Comparison of ENCODE assay signal across 24 cellular contexts in genomic region chr15:73357999-73358665, GRCh38. TPM values are rescaled to one million over a fixed set of nuclear protein-coding genes. Genes with fewer than 3 reads are reported as not detected.
DNase-seq lines count a peak whose midpoint lies in the region; ATAC-seq, FAIRE-seq and TF ChIP-seq lines count a peak whose summit lies in the region.
"Had no signal": no experiment of that assay in that cellular context is flagged by ENCODE, and none has a peak within 500 bp of the region (broad histone marks: within the 10 kb centered on the region; RNA-seq: fewer than 3 reads in every experiment).

No MANE protein-coding gene starts in this region.

- intact Hi-C loops in pancreas (cut with DNase I): no loop called here

- H3K4me3 ChIP-seq in pancreas: no peak overlapping the region
- H3K4me3 ChIP-seq: thoracic aorta had no signal

- WGBS in pancreas, 2 donors: 53 to 54% methylated on average over 9 of the region's 9 CpGs

- peak; percentile 73 to 92 (median 89) for ATAC-seq in pancreas
- no peak for ATAC-seq in GM18868 (IDR thresholded peaks at IDR 0.05; ENCODE audit: unreplicated experiment)
- ATAC-seq: activated CD4-positive, CD25-positive, alpha-beta regulatory T cell treated with anti-CD3 and anti-CD28 coated beads, Interleukin-2, amount 50 U/mL, for 24 hours; PC-3; right cardiac atrium; stimulated activated memory B cell treated with anti-CD40 and anti-IgM and Interleukin-4, amounts not matched to agents 10 μg/mL and 1 μg/mL and 100 μg/mL, for 72 hours had no signal

- no peaks in the 10 kb centered on the region for H3K36me3 ChIP-seq in pancreas
- H3K36me3 ChIP-seq: thoracic aorta had no signal

- no peaks in the 10 kb centered on the region for H3K27me3 ChIP-seq in pancreas

- H3K27ac ChIP-seq in VCaP: peak overlapping the region; percentile 77
- H3K27ac ChIP-seq in pancreas: peak overlapping the region in 1 of 4 donors; percentile 33
- H3K27ac ChIP-seq: thoracic aorta had no signal

- FAIRE-seq in pancreas (lab: Jason Lieb, UNC): no peak

- no peaks in the 10 kb centered on the region for H3K9me3 ChIP-seq in pancreas
- H3K9me3 ChIP-seq: thoracic aorta had no signal

- DNase-seq in HuH-7 (ENCODE audit: low spot score): peak; percentile 89
- peak; percentile 54 for DNase-seq in NCI-H1694 (lab: John Stamatoyannopoulos, UW)
- DNase-seq in pancreas: peak in 4 of 6 donors; percentile 25 to 51 (median 41)
- no peak for DNase-seq in T-helper 1 cell
- no peak for DNase-seq in NK-92 (lab: John Stamatoyannopoulos, UW; ENCODE audit: unreplicated experiment)
- DNase-seq: activated naive CD8-positive, alpha-beta T cell treated with anti-CD3 and anti-CD28 coated beads for 36 hours; CD8-positive, alpha-beta memory T cell; cortex of kidney; EL; Karpas-422; NCI-H187 treated with DMSO at 0.1 percent for 48 hours; NCI-H524; occipital lobe; PC-3; T-helper 9 cell had no signal

- TF ChIP-seq CTCF in VCaP (conservative IDR thresholded peaks at IDR 0.05) (no peak), pancreas (IDR thresholded peaks at IDR 0.05) (no peak)

- H3K4me1 ChIP-seq in pancreas: no peaks in the 10 kb centered on the region

RNA-seq across cellular contexts. Expression of gene HCN4, which starts 10.6 kb away (rescaled TPM):
- 1 to 10 TPM in 1 of 6 donors, under 1 TPM in 5; 0.09 to 1.1 (median 0.21) TPM for total RNA-seq in pancreas
- polyA plus RNA-seq in pancreas: under 1 TPM; 0.30 to 0.47 TPM
- total RNA-seq: activated CD8-positive, alpha-beta memory T cell treated with anti-CD3 and anti-CD28 coated beads for 36 hours; activated naive CD8-positive, alpha-beta T cell treated with anti-CD3 and anti-CD28 coated beads for 36 hours; lung microvascular endothelial cell; PC-3; SK-MEL-5; thoracic aorta had no signal
- polyA plus RNA-seq: CD8-positive, alpha-beta memory T cell had no signal

Comparison
In these comparisons a context has a peak if more than half of its experiments do, and no peak if none do; other contexts are left out.
1. DNase-seq: peak in HuH-7 (single experiment), NCI-H1694 (single experiment) and pancreas (4 of 6); none in T-helper 1 cell (0 of 5) and NK-92 (single experiment).